Comparison of ENCODE assay signal across 16 cellular contexts in genomic region chr21:34383724-34384415, GRCh38. TPM values are rescaled to one million over a fixed set of nuclear protein-coding genes. Genes with fewer than 3 reads are reported as not detected.
A peak's percentile ranks its signal among the peaks of the same experiment; 100 is the strongest.
DNase-seq lines count a peak whose midpoint lies in the region; ATAC-seq, FAIRE-seq and TF ChIP-seq lines count a peak whose summit lies in the region.
"Not testable (repeated sequence)": the region's sequence is repeated elsewhere in the genome, so short reads cannot be mapped to it uniquely, and the experiment has no call there.
"Had no signal": no experiment of that assay in that cellular context is flagged by ENCODE, and none has a peak within 500 bp of the region (broad histone marks: within the 10 kb centered on the region; RNA-seq: fewer than 3 reads in every experiment).

No MANE protein-coding gene starts in this region.

- H3K9ac ChIP-seq in endothelial cell of umbilical vein (replicated peaks; ENCODE audit: extremely low read depth, insufficient read depth, low read length): not testable (repeated sequence)

- dilution Hi-C loops in endothelial cell of umbilical vein (cut with MboI; ENCODE audit: extremely low pct_ligation_motif_present, low sequenced_read_pairs): not testable (repeated sequence)

- H2AFZ ChIP-seq in endothelial cell of umbilical vein (ENCODE audit: low read depth, low read length): not testable (repeated sequence)

- BruUV-seq in endothelial cell of umbilical vein (replicated peaks; lab: Mats Ljungman, UMichigan): not testable (repeated sequence)

- not testable (repeated sequence) for H3K27me3 ChIP-seq in CD4-positive, alpha-beta T cell (ENCODE audit: control insufficient read depth, insufficient read depth, low read length); endothelial cell of umbilical vein (ENCODE audit: control insufficient read depth in 2 of 2, insufficient read depth in 2 of 2, low read length in 2 of 2)

- H4K20me1 ChIP-seq in endothelial cell of umbilical vein (replicated peaks; ENCODE audit: control insufficient read depth, extremely low read depth, insufficient read depth, low read length): not testable (repeated sequence)

- not testable (repeated sequence) for H3K9me1 ChIP-seq in endothelial cell of umbilical vein (replicated peaks; ENCODE audit: control insufficient read depth, extremely low read depth, insufficient read depth, low read length)

- TF ChIP-seq CTCF in CD4-positive, alpha-beta T cell (IDR thresholded peaks at IDR 0.05); endothelial cell of umbilical vein (IDR thresholded peaks at IDR 0.05; ENCODE audit: extremely low read depth in 1 of 2, insufficient read depth in 1 of 2, low read depth in 1 of 2, low read length in 2 of 2): not testable (repeated sequence)

- FAIRE-seq in TTC549 (lab: Jason Lieb, UNC): peak; percentile 26
- peak; percentile 28 for FAIRE-seq in endothelial cell of umbilical vein (lab: Jason Lieb, UNC)

- not testable (repeated sequence) for H3K27ac Mint-ChIP-seq in CD4-positive, alpha-beta T cell

- H3K79me2 ChIP-seq in endothelial cell of umbilical vein (ENCODE audit: control insufficient read depth, insufficient read depth, low read length): not testable (repeated sequence)

- CTCF ChIA-PET in CD4-positive, alpha-beta T cell (lab: Charles Lee); endothelial cell of umbilical vein (lab: Charles Lee): not testable (repeated sequence)

- not testable (repeated sequence) for H3K36me3 Mint-ChIP-seq in CD4-positive, alpha-beta T cell (ENCODE audit: low read depth)

- not testable (repeated sequence) for H3K4me1 Mint-ChIP-seq in CD4-positive, alpha-beta T cell (ENCODE audit: low read depth)

- not testable (repeated sequence) for H3K4me2 ChIP-seq in endothelial cell of umbilical vein (ENCODE audit: insufficient read depth, low read length)

- ATAC-seq in CD4-positive, alpha-beta T cell (ENCODE audit: poor library complexity): peak; percentile 44
- ATAC-seq in GM18873 (IDR thresholded peaks at IDR 0.05; ENCODE audit: low FRiP score, unreplicated experiment): peak; percentile 98
- peak; percentile 98 for ATAC-seq in GM19463 (IDR thresholded peaks at IDR 0.05; ENCODE audit: unreplicated experiment)
- ATAC-seq in GM21737 (IDR thresholded peaks at IDR 0.05; ENCODE audit: unreplicated experiment): peak; percentile 64
- peak; percentile 82 for ATAC-seq in HG02884 (IDR thresholded peaks at IDR 0.05; ENCODE audit: unreplicated experiment)
- peak; percentile 84 for ATAC-seq in HG03342 (IDR thresholded peaks at IDR 0.05; ENCODE audit: unreplicated experiment)

- POLR2A ChIA-PET in CD4-positive, alpha-beta T cell (lab: Charles Lee); endothelial cell of umbilical vein (lab: Charles Lee): not testable (repeated sequence)

- not testable (repeated sequence) for H3K27ac ChIP-seq in CD4-positive, alpha-beta T cell (ENCODE audit: low read depth, low read length); endothelial cell of umbilical vein (ENCODE audit: insufficient read depth, low read depth, low read length)

- not testable (repeated sequence) for TF ChIP-seq POLR2A in endothelial cell of umbilical vein (IDR thresholded peaks at IDR 0.05; ENCODE audit: low read depth, low read length)

- H3K36me3 ChIP-seq in endothelial cell of umbilical vein (ENCODE audit: control insufficient read depth in 2 of 2, extremely low read depth in 1 of 2, insufficient read depth in 2 of 2, low read length in 2 of 2): not testable (repeated sequence)

- intact Hi-C loops in CD4-positive, alpha-beta T cell (cut with DNase I, micrococcal nuclease); endothelial cell of umbilical vein (cut with micrococcal nuclease): not testable (repeated sequence)

- not testable (repeated sequence) for H3K4me1 ChIP-seq in endothelial cell of umbilical vein (ENCODE audit: control insufficient read depth, extremely low read depth, insufficient read depth, low read length)

- H3K9me3 ChIP-seq in CD4-positive, alpha-beta T cell (ENCODE audit: control insufficient read depth, low read length); endothelial cell of umbilical vein (replicated peaks; ENCODE audit: control insufficient read depth, insufficient read depth, low read length): not testable (repeated sequence)

- not testable (repeated sequence) for DNase-seq in CD4-positive, alpha-beta T cell; endothelial cell of umbilical vein (ENCODE audit: low read depth, low spot score)

- H3K27me3 Mint-ChIP-seq in CD4-positive, alpha-beta T cell: not testable (repeated sequence)

- not testable (repeated sequence) for H3K4me3 ChIP-seq in endothelial cell of umbilical vein (replicated peaks in 1 of 3; ENCODE audit: insufficient read depth in 1 of 3, low read depth in 1 of 3, low read length in 3 of 3)

- not testable (repeated sequence) for H3K4me3 Mint-ChIP-seq in CD4-positive, alpha-beta T cell

- H3K9me3 Mint-ChIP-seq in CD4-positive, alpha-beta T cell: not testable (repeated sequence)

RNA-seq across cellular contexts. Expression of gene SMIM11, which starts 8.6 kb away (rescaled TPM):
- 1 to 10 TPM; 3.1 to 4.7 TPM for total RNA-seq in CD4-positive, alpha-beta T cell
- total RNA-seq in endothelial cell of umbilical vein: 1.5 and 2.9 TPM in 2 replicates
- 1.4 and 2.9 TPM in 2 replicates for polyA plus RNA-seq in endothelial cell of umbilical vein
- 3.6 and 7.7 TPM in 2 replicates for polyA plus RNA-seq in endothelial cell of umbilical vein (2011; cell fraction: cytosol; rRNA removed)
- polyA plus RNA-seq in endothelial cell of umbilical vein (2011; cell fraction: nucleus; rRNA removed): 3.0 and 3.4 TPM in 2 replicates
- 0.75 and 22.1 TPM in 2 replicates for polyA plus RNA-seq in endothelial cell of umbilical vein (2012)
- 2.2 and 6.0 TPM in 2 replicates for polyA minus RNA-seq in endothelial cell of umbilical vein
- polyA minus RNA-seq in endothelial cell of umbilical vein (2011; cell fraction: cytosol; rRNA and poly(A)+ RNA removed): not detected
- polyA minus RNA-seq in endothelial cell of umbilical vein (2011; cell fraction: nucleus; rRNA and poly(A)+ RNA removed): 1.3 and 2.8 TPM in 2 replicates

RNA-seq across cellular contexts. Expression of gene KCNE2, which starts 20.1 kb away (rescaled TPM):
- total RNA-seq in CD4-positive, alpha-beta T cell: not detected
- not detected in 2 replicates for total RNA-seq in endothelial cell of umbilical vein
- not detected in 2 replicates for polyA plus RNA-seq in endothelial cell of umbilical vein
- not detected in 2 replicates for polyA plus RNA-seq in endothelial cell of umbilical vein (2011; cell fraction: cytosol; rRNA removed)
- not detected in 2 replicates for polyA plus RNA-seq in endothelial cell of umbilical vein (2011; cell fraction: nucleus; rRNA removed)
- polyA plus RNA-seq in endothelial cell of umbilical vein (2012): not detected in 2 replicates
- not detected in 2 replicates for polyA minus RNA-seq in endothelial cell of umbilical vein
- polyA minus RNA-seq in endothelial cell of umbilical vein (2011; cell fraction: cytosol; rRNA and poly(A)+ RNA removed): not detected
- not detected in 2 replicates for polyA minus RNA-seq in endothelial cell of umbilical vein (2011; cell fraction: nucleus; rRNA and poly(A)+ RNA removed)
- total RNA-seq: activated naive CD4-positive, alpha-beta T cell treated with anti-CD3 and anti-CD28 coated beads for 36 hours; epithelial cell of proximal tubule; T-helper 1 cell treated with Interleukin-12 subunit alpha and Interleukin-12 subunit beta and Interleukin-4 antibody, amounts not matched to agents 30 ng/mL and 1 ng/mL, for 36 hours had no signal

RNA-seq across cellular contexts. Expression of gene SMIM34, which starts 39.9 kb away (rescaled TPM):
- not detected for total RNA-seq in CD4-positive, alpha-beta T cell
- not detected in 2 replicates for total RNA-seq in endothelial cell of umbilical vein
- polyA plus RNA-seq in endothelial cell of umbilical vein: not detected in 2 replicates
- not detected in 2 replicates for polyA plus RNA-seq in endothelial cell of umbilical vein (2011; cell fraction: cytosol; rRNA removed)
- not detected in 2 replicates for polyA plus RNA-seq in endothelial cell of umbilical vein (2011; cell fraction: nucleus; rRNA removed)
- not detected in 2 replicates for polyA plus RNA-seq in endothelial cell of umbilical vein (2012)
- not detected in 2 replicates for polyA minus RNA-seq in endothelial cell of umbilical vein
- not detected for polyA minus RNA-seq in endothelial cell of umbilical vein (2011; cell fraction: cytosol; rRNA and poly(A)+ RNA removed)
- polyA minus RNA-seq in endothelial cell of umbilical vein (2011; cell fraction: nucleus; rRNA and poly(A)+ RNA removed): not detected in 2 replicates
- total RNA-seq: activated naive CD4-positive, alpha-beta T cell treated with anti-CD3 and anti-CD28 coated beads for 36 hours; aorta; epithelial cell of proximal tubule; frontal cortex; SJCRH30; T-helper 1 cell treated with Interleukin-12 subunit alpha and Interleukin-12 subunit beta and Interleukin-4 antibody, amounts not matched to agents 30 ng/mL and 1 ng/mL, for 36 hours; upper lobe of right lung had no signal
- polyA plus RNA-seq: aorta, small intestine had no signal

Comparison
In these comparisons a context has a peak if more than half of its experiments do, and no peak if none do; other contexts are left out.
1. ATAC-seq: peak in every context shown above with its lines; median percentile 98 in GM18873; 98 in GM19463; 84 in HG03342; 82 in HG02884; 64 in GM21737; 44 in CD4-positive, alpha-beta T cell.